In the genomic region with DNA sequence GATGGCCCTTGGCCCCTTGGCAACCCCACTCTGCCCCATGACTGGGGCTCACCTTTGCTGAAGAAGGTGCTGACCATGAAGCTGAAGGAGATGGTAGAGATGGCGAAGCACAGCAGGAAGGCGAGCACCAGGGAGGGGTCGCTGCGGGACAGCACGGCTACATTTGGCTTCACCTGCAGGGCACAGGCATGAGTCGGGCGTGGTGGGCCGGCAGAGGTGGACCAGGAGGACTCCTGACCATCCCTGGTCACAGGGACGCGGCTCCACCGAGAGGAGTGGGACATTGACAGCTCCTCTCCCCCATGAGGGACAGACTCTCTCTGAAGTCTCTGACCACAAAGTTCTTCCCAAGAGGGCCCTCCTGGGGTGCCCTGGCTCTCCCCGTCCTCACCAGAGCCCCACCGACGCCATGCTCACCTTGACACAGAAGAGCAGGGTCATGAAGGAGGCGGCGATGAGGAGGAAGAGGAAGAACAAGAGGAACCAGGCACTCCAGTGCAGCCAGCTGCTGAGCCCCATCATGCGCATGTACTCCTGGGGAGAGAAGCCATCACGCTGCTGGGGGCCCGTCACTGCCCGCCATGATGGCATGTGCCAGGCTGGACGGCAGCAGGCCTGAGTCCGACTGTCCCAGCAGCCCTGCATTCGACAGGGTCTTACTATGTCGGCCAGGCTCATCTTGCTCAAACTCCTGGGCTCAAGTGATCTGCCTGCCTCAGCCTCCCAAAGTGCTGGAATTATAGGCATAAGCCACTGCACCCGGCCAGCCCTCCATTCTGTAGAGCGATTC, we compare ENCODE assay signal across 19 cellular contexts. TPM values are rescaled to one million over a fixed set of nuclear protein-coding genes. Genes with fewer than 3 reads are reported as not detected.
A peak's percentile ranks its signal among the peaks of the same experiment; 100 is the strongest.
DNase-seq lines count a peak whose midpoint lies in the region; ATAC-seq, FAIRE-seq and TF ChIP-seq lines count a peak whose summit lies in the region.
"Had no signal": no experiment of that assay in that cellular context is flagged by ENCODE, and none has a peak within 500 bp of the region (broad histone marks: within the 10 kb centered on the region; RNA-seq: fewer than 3 reads in every experiment).

No MANE protein-coding gene starts in this region.

- H4K8ac ChIP-seq in trophoblast cell (ENCODE audit: low read depth, low read length), result no peak overlapping the region

- no peaks in the 10 kb centered on the region for H3K27me3 ChIP-seq in left ventricle myocardium inferior (ENCODE audit: low read depth)
- no peaks in the 10 kb centered on the region for H3K27me3 ChIP-seq in lower lobe of right lung (ENCODE audit: low read depth)
- no peaks in the 10 kb centered on the region for H3K27me3 ChIP-seq in trophoblast cell (ENCODE audit: insufficient read depth, low read length)
- H3K27me3 ChIP-seq in uterus, result no peaks in the 10 kb centered on the region
- H3K27me3 ChIP-seq in hepatocyte, result no peaks in the 10 kb centered on the region

- H3K23ac ChIP-seq in trophoblast cell (ENCODE audit: low read length), result no peak overlapping the region

- no peak overlapping the region for H3K9ac ChIP-seq in trophoblast cell (ENCODE audit: low read length)
- H3K9ac ChIP-seq: GM23248 had no signal

- TF ChIP-seq CTCF in left ventricle myocardium inferior (IDR thresholded peaks at IDR 0.05; ENCODE audit: borderline replicate concordance) (no peak), lower lobe of right lung (IDR thresholded peaks at IDR 0.05) (no peak), uterus (IDR thresholded peaks at IDR 0.05) (no peak), hepatocyte (IDR thresholded peaks at IDR 0.05; ENCODE audit: poor library complexity) (no peak)

- intact Hi-C loops in Right ventricle myocardium superior (cut with DNase I) (no loop called here), left ventricle myocardium inferior (cut with micrococcal nuclease) (no loop called here), lower lobe of right lung (cut with DNase I) (no loop called here), uterus (cut with DNase I; ENCODE audit: low total_unique reads) (no loop called here)

- H4K91ac ChIP-seq in trophoblast cell (ENCODE audit: low read depth, low read length), result no peak overlapping the region

- no peak overlapping the region for H2BK120ac ChIP-seq in trophoblast cell (ENCODE audit: insufficient read depth, low read length, poor library complexity)

- H3K9me2 ChIP-seq in hepatocyte (replicated peaks; ENCODE audit: insufficient read depth), result no peaks in the 10 kb centered on the region

- no peak overlapping the region for H2AK5ac ChIP-seq in trophoblast cell (ENCODE audit: low read length)

- H3K4ac ChIP-seq in trophoblast cell (ENCODE audit: low read depth, low read length), result no peak overlapping the region

- H4K12ac ChIP-seq in trophoblast cell (ENCODE audit: low read depth, low read length), result no peak overlapping the region

- ATAC-seq in Right ventricle myocardium superior (ENCODE audit: poor library complexity) (no peak), lower lobe of right lung (peak; percentile 2 to 29)
- ATAC-seq: A549, HepG2 had no signal

- H2BK12ac ChIP-seq in trophoblast cell (ENCODE audit: low read length), result no peak overlapping the region

- H3K4me1 ChIP-seq in left ventricle myocardium inferior (no peaks in the 10 kb centered on the region), lower lobe of right lung (no peaks in the 10 kb centered on the region), trophoblast cell (ENCODE audit: control insufficient read depth in 1 of 2, insufficient read depth in 2 of 2, low read length in 2 of 2) (no peaks in the 10 kb centered on the region), uterus (no peaks in the 10 kb centered on the region), hepatocyte (ENCODE audit: insufficient read depth) (no peaks in the 10 kb centered on the region)
- H3K4me1 ChIP-seq: A549 had no signal

- DNase-seq in Right ventricle myocardium superior, result peak; percentile 10
- no peak for DNase-seq in left ventricle myocardium inferior
- DNase-seq in lower lobe of right lung, result no peak
- DNase-seq in trophoblast cell, result no peak
- DNase-seq in urothelium cell line (ENCODE audit: low spot score), result no peak
- no peak for DNase-seq in uterus
- DNase-seq in activated CD4-positive, CD25-positive, alpha-beta regulatory T cell treated with anti-CD3 and anti-CD28 coated beads, Interleukin-2, amount 50 U/mL, for 72 hours, result no peak
- DNase-seq in hepatocyte (ENCODE audit: low spot score), result no peak
- DNase-seq: AML-193; CD4-positive, alpha-beta T cell; DMS153; GF-D8; GM23248 had no signal

- H3K14ac ChIP-seq in trophoblast cell (ENCODE audit: low read length), result no peak overlapping the region

- H4K20me1 ChIP-seq in hepatocyte (ENCODE audit: insufficient read depth, poor library complexity, severe bottlenecking), result no peaks in the 10 kb centered on the region

- H3K9me3 ChIP-seq in left ventricle myocardium inferior (replicated peaks) (no peaks in the 10 kb centered on the region), lower lobe of right lung (no peaks in the 10 kb centered on the region), trophoblast cell (ENCODE audit: insufficient read depth, low read depth, low read length) (no peaks in the 10 kb centered on the region), uterus (no peaks in the 10 kb centered on the region), hepatocyte (ENCODE audit: low read depth) (no peaks in the 10 kb centered on the region)
- H3K9me3 ChIP-seq: A549 had no signal

- WGBS in trophoblast cell (ENCODE audit: extremely low coverage, insufficient coverage, insufficient read length), result no CpG with 5 or more reads among the region's 26 CpGs
- 96% methylated on average over 26 of the region's 26 CpGs for WGBS in hepatocyte (ENCODE audit: low lambda C conversion rate, missing lambda C conversion rate)

- no peak for TF ChIP-seq POLR2A in uterus (IDR thresholded peaks at IDR 0.05)

- H3K79me1 ChIP-seq in trophoblast cell (ENCODE audit: low read length), result no peaks in the 10 kb centered on the region

- H3K27ac ChIP-seq in left ventricle myocardium inferior (replicated peaks) (no peak overlapping the region), lower lobe of right lung (no peak overlapping the region), trophoblast cell (ENCODE audit: low read depth, low read length) (no peak overlapping the region), uterus (no peak overlapping the region), hepatocyte (no peak overlapping the region)
- H3K27ac ChIP-seq: 22Rv1, A549, C4-2B, GM23248 had no signal

- H3K36me3 ChIP-seq in left ventricle myocardium inferior (peaks cover 35% of the 10 kb centered on the region), lower lobe of right lung (peaks cover 56% of the 10 kb centered on the region), trophoblast cell (ENCODE audit: control insufficient read depth in 1 of 2, insufficient read depth in 2 of 2, low read length in 2 of 2) (no peaks in the 10 kb centered on the region), uterus (no peaks in the 10 kb centered on the region), hepatocyte (replicated peaks; ENCODE audit: insufficient read depth, low read depth) (no peaks in the 10 kb centered on the region)

- FAIRE-seq in urothelium cell line (lab: Jason Lieb, UNC), result peak; percentile 32
- FAIRE-seq: A549, GM19239, H54, HepG2 had no signal

- H3K18ac ChIP-seq in trophoblast cell (ENCODE audit: low read length), result no peak overlapping the region

- no peak overlapping the region for H3K4me2 ChIP-seq in trophoblast cell (ENCODE audit: low read length)
- no peak overlapping the region for H3K4me2 ChIP-seq in hepatocyte
- H3K4me2 ChIP-seq: A549 had no signal

- H3K79me2 ChIP-seq in trophoblast cell (ENCODE audit: control insufficient read depth, insufficient read depth, low read length, poor library complexity) (no peaks in the 10 kb centered on the region), hepatocyte (no peaks in the 10 kb centered on the region)

- H3K4me3 ChIP-seq in left ventricle myocardium inferior, result no peak overlapping the region
- no peak overlapping the region for H3K4me3 ChIP-seq in lower lobe of right lung
- peak overlapping the region; percentile 28 for H3K4me3 ChIP-seq in trophoblast cell (ENCODE audit: low read depth, low read length)
- H3K4me3 ChIP-seq in uterus, result no peak overlapping the region
- no peak overlapping the region for H3K4me3 ChIP-seq in hepatocyte
- H3K4me3 ChIP-seq: A549, GM23248 had no signal

- H2AFZ ChIP-seq in trophoblast cell (ENCODE audit: insufficient read depth, low read length, poor library complexity) (no peak overlapping the region), hepatocyte (no peak overlapping the region)
- H2AFZ ChIP-seq: GM23248 had no signal

- no peak overlapping the region for H2BK5ac ChIP-seq in trophoblast cell (ENCODE audit: low read depth, low read length, poor library complexity)

RNA-seq across cellular contexts. Expression of a gene that starts 23.1 kb away (rescaled TPM):
- total RNA-seq in Right ventricle myocardium superior, result 6.0 TPM
- total RNA-seq in left ventricle myocardium inferior, result 6.9 TPM
- total RNA-seq in lower lobe of right lung, result 491 TPM
- polyA plus RNA-seq in trophoblast cell (2013), result 1.1 TPM in 2 replicates
- 10 to 100 TPM in 1 of 4 donors, 1 to 10 TPM in 3; 1.3 to 18.7 (median 4.7) TPM for total RNA-seq in uterus
- 1.5 and 1.8 TPM in 2 replicates for total RNA-seq in hepatocyte
- 0.94 and 4.9 TPM in 2 replicates for polyA plus RNA-seq in hepatocyte

RNA-seq across cellular contexts. Expression of a gene that starts 49.5 kb away (rescaled TPM):
- total RNA-seq in Right ventricle myocardium superior (109 TPM), left ventricle myocardium inferior (106 TPM), lower lobe of right lung (98.6 TPM), uterus (100 to 1,000 TPM in 1 of 4 donors, 10 to 100 TPM in 3; 36.1 to 175 (median 85.5) TPM), hepatocyte (107 and 128 TPM in 2 replicates)
- 189 TPM in 2 replicates for polyA plus RNA-seq in trophoblast cell (2013)
- polyA plus RNA-seq in hepatocyte, result 198 and 211 TPM in 2 replicates

Comparison
In these comparisons a context has a peak if more than half of its experiments do, and no peak if none do; other contexts are left out.
1. RNA of a gene that starts 23.1 kb away (total RNA-seq): 491 TPM in lower lobe of right lung (single experiment); 6.9 TPM in left ventricle myocardium inferior (single experiment), 6.0 TPM in Right ventricle myocardium superior (single experiment), 1.3 to 18.7 TPM in uterus and 1.5 to 1.8 TPM in hepatocyte; every median in the first group is over 10 times any median in the second.